Comparison of ENCODE assay signal across 14 cellular contexts in genomic region chr16:76963614-76964315, GRCh38.
A peak's percentile ranks its signal among the peaks of the same experiment; 100 is the strongest.
DNase-seq lines count a peak whose midpoint lies in the region; ATAC-seq and TF ChIP-seq lines count a peak whose summit lies in the region.
"Had no signal": no experiment of that assay in that cellular context is flagged by ENCODE, and none has a peak within 500 bp of the region (broad histone marks: within the 10 kb centered on the region; RNA-seq: fewer than 3 reads in every experiment).

No MANE protein-coding gene starts in this region.

- ATAC-seq in GM18858 (IDR thresholded peaks at IDR 0.05; ENCODE audit: unreplicated experiment) (peak; percentile 64), HG02642 (IDR thresholded peaks at IDR 0.05; ENCODE audit: poor library complexity, unreplicated experiment) (peak; percentile 81), activated B cell treated with CpG ODN at 0.5 μM for 24 hours (ENCODE audit: low read depth) (peak; percentile 58), HG03521 (IDR thresholded peaks at IDR 0.05; ENCODE audit: unreplicated experiment) (no peak)
- ATAC-seq: activated CD8-positive, alpha-beta T cell treated with anti-CD3 and anti-CD28 coated beads for 36 hours had no signal

- no peak overlapping the region for H3K27ac Mint-ChIP-seq in activated B cell treated with CpG ODN at 0.5 μM for 24 hours
- H3K27ac Mint-ChIP-seq: activated CD8-positive, alpha-beta T cell treated with anti-CD3 and anti-CD28 coated beads for 36 hours; activated naive CD8-positive, alpha-beta T cell treated with anti-CD3 and anti-CD28 coated beads, Interleukin-2, amount 10 ng/mL, durations not matched to agents 7 days and 5 days had no signal

- H3K4me1 ChIP-seq in KMS-11 (ENCODE audit: low read depth, poor library complexity, severe bottlenecking), result peaks cover 23% of the 10 kb centered on the region
- H3K4me1 ChIP-seq in vagina, result no peaks in the 10 kb centered on the region
- H3K4me1 ChIP-seq: breast epithelium, Peyer's patch, suprapubic skin had no signal

- no peak overlapping the region for H3K9ac ChIP-seq in KMS-11

- H3K4me3 ChIP-seq in KMS-11 (IDR thresholded peaks at IDR 0.05; ENCODE audit: insufficient read depth, low read depth, low read length) (no peak overlapping the region), vagina (no peak overlapping the region)
- H3K4me3 ChIP-seq: breast epithelium, Peyer's patch, suprapubic skin had no signal

- H3K79me2 ChIP-seq in KMS-11 (ENCODE audit: insufficient read depth, low read depth), result no peaks in the 10 kb centered on the region

- H3K9me3 ChIP-seq in vagina, result no peaks in the 10 kb centered on the region
- H3K9me3 ChIP-seq: breast epithelium, Peyer's patch had no signal

- H3K4me1 Mint-ChIP-seq in activated B cell treated with CpG ODN at 0.5 μM for 24 hours, result peaks cover 8% of the 10 kb centered on the region
- H3K4me1 Mint-ChIP-seq: activated naive CD8-positive, alpha-beta T cell treated with anti-CD3 and anti-CD28 coated beads, Interleukin-2, amount 10 ng/mL, durations not matched to agents 7 days and 5 days had no signal

- no peak for DNase-seq in activated B cell treated with CpG ODN at 0.5 μM for 24 hours
- DNase-seq in GM19238 (ENCODE audit: insufficient read length, low spot score), result no peak
- DNase-seq in vagina (ENCODE audit: extremely low spot score in 2 of 2), result no peak
- DNase-seq in superior temporal gyrus (ENCODE audit: extremely low spot score), result no peak
- DNase-seq: activated CD8-positive, alpha-beta T cell treated with anti-CD3 and anti-CD28 coated beads for 36 hours; activated naive CD8-positive, alpha-beta T cell treated with anti-CD3 and anti-CD28 coated beads, Interleukin-2, amount 10 ng/mL, durations not matched to agents 7 days and 5 days; occipital lobe; Peyer's patch had no signal

- POLR2A ChIA-PET in activated B cell treated with CpG ODN at 0.5 μM for 24 hours (lab: Charles Lee), result no interaction called here

- CTCF ChIA-PET in activated B cell treated with CpG ODN at 0.5 μM for 24 hours (lab: Charles Lee), result no interaction called here

- TF ChIP-seq POLR2A in vagina (IDR thresholded peaks at IDR 0.05), result no peak

- H3K27me3 Mint-ChIP-seq in activated B cell treated with CpG ODN at 0.5 μM for 24 hours, result no peaks in the 10 kb centered on the region
- H3K27me3 Mint-ChIP-seq: activated CD8-positive, alpha-beta T cell treated with anti-CD3 and anti-CD28 coated beads for 36 hours; activated naive CD8-positive, alpha-beta T cell treated with anti-CD3 and anti-CD28 coated beads, Interleukin-2, amount 10 ng/mL, durations not matched to agents 7 days and 5 days had no signal

- H4K20me1 ChIP-seq in KMS-11 (ENCODE audit: insufficient read depth), result no peaks in the 10 kb centered on the region

- H3K27me3 ChIP-seq in KMS-11 (ENCODE audit: insufficient read depth, low read depth) (no peaks in the 10 kb centered on the region), vagina (no peaks in the 10 kb centered on the region)
- H3K27me3 ChIP-seq: breast epithelium, Peyer's patch, suprapubic skin had no signal

- no peak overlapping the region for H3K4me3 Mint-ChIP-seq in activated B cell treated with CpG ODN at 0.5 μM for 24 hours
- H3K4me3 Mint-ChIP-seq: activated CD8-positive, alpha-beta T cell treated with anti-CD3 and anti-CD28 coated beads for 36 hours; activated naive CD8-positive, alpha-beta T cell treated with anti-CD3 and anti-CD28 coated beads, Interleukin-2, amount 10 ng/mL, durations not matched to agents 7 days and 5 days had no signal

- H3K27ac ChIP-seq in KMS-11 (no peak overlapping the region), vagina (no peak overlapping the region)
- H3K27ac ChIP-seq: breast epithelium, Peyer's patch, suprapubic skin had no signal

- no peaks in the 10 kb centered on the region for H3K9me3 Mint-ChIP-seq in activated B cell treated with CpG ODN at 0.5 μM for 24 hours
- H3K9me3 Mint-ChIP-seq: activated CD8-positive, alpha-beta T cell treated with anti-CD3 and anti-CD28 coated beads for 36 hours had no signal

- intact Hi-C loops in activated B cell treated with CpG ODN at 0.5 μM for 24 hours (cut with micrococcal nuclease) (no loop called here), vagina (cut with DNase I) (no loop called here)

- no peaks in the 10 kb centered on the region for H3K36me3 Mint-ChIP-seq in activated B cell treated with CpG ODN at 0.5 μM for 24 hours (ENCODE audit: low read depth)
- H3K36me3 Mint-ChIP-seq: activated naive CD8-positive, alpha-beta T cell treated with anti-CD3 and anti-CD28 coated beads, Interleukin-2, amount 10 ng/mL, durations not matched to agents 7 days and 5 days had no signal

- H3K36me3 ChIP-seq in KMS-11 (ENCODE audit: insufficient read depth) (no peaks in the 10 kb centered on the region), vagina (no peaks in the 10 kb centered on the region)
- H3K36me3 ChIP-seq: breast epithelium, Peyer's patch, suprapubic skin had no signal

- no peak overlapping the region for H2AFZ ChIP-seq in KMS-11 (ENCODE audit: low read depth)

- peak overlapping the region; percentile 54 for H3K4me2 ChIP-seq in KMS-11

- no peak for TF ChIP-seq CTCF in KMS-11 (conservative IDR thresholded peaks at IDR 0.05; ENCODE audit: low read depth, low read length)
- no peak for TF ChIP-seq CTCF in activated B cell treated with CpG ODN at 0.5 μM for 24 hours (IDR thresholded peaks at IDR 0.05)
- TF ChIP-seq CTCF in vagina (IDR thresholded peaks at IDR 0.05), result no peak
